ENCODE assay signal across 8 cellular contexts in genomic region chr1:86773331-86774288, GRCh38.
A peak's percentile ranks its signal among the peaks of the same experiment; 100 is the strongest.
DNase-seq lines count a peak whose midpoint lies in the region; TF ChIP-seq lines count a peak whose summit lies in the region.

No MANE protein-coding gene starts in this region.

- H3F3A ChIP-seq in Loucy (ENCODE audit: low read depth), result no peaks in the 10 kb centered on the region

- no peak for TF ChIP-seq CTCF in Loucy (conservative IDR thresholded peaks at IDR 0.05; ENCODE audit: low read length)

- H3K9me2 ChIP-seq in Loucy (replicated peaks; ENCODE audit: low read depth, low read length), result no peaks in the 10 kb centered on the region

- intact Hi-C loops in activated CD4-positive, alpha-beta memory T cell treated with anti-CD3 and anti-CD28 coated beads for 36 hours (cut with micrococcal nuclease), result loop anchor here (1.0 to 2.0 kb wide), 3 partner anchors 23 to 305 kb away; partner anchors contain the start of gene SH3GLB1
- intact Hi-C loops in activated T-helper 1 cell treated with anti-CD3 and anti-CD28 coated beads, Interleukin-12 subunit alpha, Interleukin-12 subunit beta, Interleukin-2, Interleukin-4 antibody, amounts not matched to agents 30 ng/mL and 10 ng/mL and 1 ng/mL, durations not matched to agents 14 hours and 24 hours and 36 hours (cut with micrococcal nuclease), result loop anchor here (1.0 kb wide), 1 partner anchor 69 kb away; the partner anchor contains the start of gene SH3GLB1

- H3K79me2 ChIP-seq in Loucy (ENCODE audit: insufficient read depth, low read length), result no peaks in the 10 kb centered on the region

- H3K36me3 Mint-ChIP-seq in activated CD4-positive, alpha-beta memory T cell treated with anti-CD3 and anti-CD28 coated beads for 36 hours, result no peaks in the 10 kb centered on the region
- no peaks in the 10 kb centered on the region for H3K36me3 Mint-ChIP-seq in activated CD4-positive, alpha-beta memory T cell treated with anti-CD3 and anti-CD28 coated beads, Interleukin-2, amount 10 ng/mL, durations not matched to agents 7 days and 5 days (ENCODE audit: low read depth)
- no peaks in the 10 kb centered on the region for H3K36me3 Mint-ChIP-seq in activated T-helper 1 cell treated with anti-CD3 and anti-CD28 coated beads, Interleukin-12 subunit alpha, Interleukin-12 subunit beta, Interleukin-2, Interleukin-4 antibody, amounts not matched to agents 30 ng/mL and 10 ng/mL and 1 ng/mL, durations not matched to agents 14 hours and 24 hours and 36 hours (ENCODE audit: low read depth)

- no peaks in the 10 kb centered on the region for H4K20me1 ChIP-seq in Loucy (ENCODE audit: insufficient read depth, low read length, poor library complexity, severe bottlenecking)

- H2AFZ ChIP-seq in Loucy (ENCODE audit: low read length), result peak overlapping the region; percentile 78

- peak overlapping the region; percentile 14 for H3K4me3 Mint-ChIP-seq in activated CD4-positive, alpha-beta memory T cell treated with anti-CD3 and anti-CD28 coated beads for 36 hours
- H3K4me3 Mint-ChIP-seq in activated CD4-positive, alpha-beta memory T cell treated with anti-CD3 and anti-CD28 coated beads, Interleukin-2, amount 10 ng/mL, durations not matched to agents 7 days and 5 days, result no peak overlapping the region
- H3K4me3 Mint-ChIP-seq in activated T-helper 1 cell treated with anti-CD3 and anti-CD28 coated beads, Interleukin-12 subunit alpha, Interleukin-12 subunit beta, Interleukin-2, Interleukin-4 antibody, amounts not matched to agents 30 ng/mL and 10 ng/mL and 1 ng/mL, durations not matched to agents 14 hours and 24 hours and 36 hours, result no peak overlapping the region

- peak overlapping the region; percentile 68 for H3K4me2 ChIP-seq in Loucy (ENCODE audit: low read depth, low read length, poor library complexity, severe bottlenecking)
- H3K4me2 ChIP-seq in skeletal muscle satellite cell (ENCODE audit: low read length), result peak overlapping the region; percentile 78

- CTCF ChIA-PET in activated CD4-positive, alpha-beta memory T cell treated with anti-CD3 and anti-CD28 coated beads for 36 hours (lab: Charles Lee), result no interaction called here
- CTCF ChIA-PET in activated CD4-positive, alpha-beta memory T cell treated with anti-CD3 and anti-CD28 coated beads, Interleukin-2, amount 10 ng/mL, durations not matched to agents 7 days and 5 days (lab: Charles Lee), result no interaction called here

- POLR2A ChIA-PET in activated CD4-positive, alpha-beta memory T cell treated with anti-CD3 and anti-CD28 coated beads for 36 hours (lab: Charles Lee), result no interaction called here
- POLR2A ChIA-PET in activated CD4-positive, alpha-beta memory T cell treated with anti-CD3 and anti-CD28 coated beads, Interleukin-2, amount 10 ng/mL, durations not matched to agents 7 days and 5 days (lab: Charles Lee), result no interaction called here

- peak overlapping the region; percentile 18 for H3K27ac Mint-ChIP-seq in activated CD4-positive, alpha-beta memory T cell treated with anti-CD3 and anti-CD28 coated beads for 36 hours
- H3K27ac Mint-ChIP-seq in activated CD4-positive, alpha-beta memory T cell treated with anti-CD3 and anti-CD28 coated beads, Interleukin-2, amount 10 ng/mL, durations not matched to agents 7 days and 5 days, result no peak overlapping the region
- H3K27ac Mint-ChIP-seq in activated T-helper 1 cell treated with anti-CD3 and anti-CD28 coated beads, Interleukin-12 subunit alpha, Interleukin-12 subunit beta, Interleukin-2, Interleukin-4 antibody, amounts not matched to agents 30 ng/mL and 10 ng/mL and 1 ng/mL, durations not matched to agents 14 hours and 24 hours and 36 hours, result no peak overlapping the region

- peaks cover 15% of the 10 kb centered on the region for H3K4me1 Mint-ChIP-seq in activated CD4-positive, alpha-beta memory T cell treated with anti-CD3 and anti-CD28 coated beads for 36 hours (ENCODE audit: low read depth)
- peaks cover 10% of the 10 kb centered on the region for H3K4me1 Mint-ChIP-seq in activated CD4-positive, alpha-beta memory T cell treated with anti-CD3 and anti-CD28 coated beads, Interleukin-2, amount 10 ng/mL, durations not matched to agents 7 days and 5 days
- H3K4me1 Mint-ChIP-seq in activated T-helper 1 cell treated with anti-CD3 and anti-CD28 coated beads, Interleukin-12 subunit alpha, Interleukin-12 subunit beta, Interleukin-2, Interleukin-4 antibody, amounts not matched to agents 30 ng/mL and 10 ng/mL and 1 ng/mL, durations not matched to agents 14 hours and 24 hours and 36 hours (ENCODE audit: low read depth), result peaks cover 21% of the 10 kb centered on the region

- H3K27me3 Mint-ChIP-seq in activated CD4-positive, alpha-beta memory T cell treated with anti-CD3 and anti-CD28 coated beads for 36 hours, result peaks cover 2% of the 10 kb centered on the region
- no peaks in the 10 kb centered on the region for H3K27me3 Mint-ChIP-seq in activated CD4-positive, alpha-beta memory T cell treated with anti-CD3 and anti-CD28 coated beads, Interleukin-2, amount 10 ng/mL, durations not matched to agents 7 days and 5 days
- peaks cover 1% of the 10 kb centered on the region for H3K27me3 Mint-ChIP-seq in activated T-helper 1 cell treated with anti-CD3 and anti-CD28 coated beads, Interleukin-12 subunit alpha, Interleukin-12 subunit beta, Interleukin-2, Interleukin-4 antibody, amounts not matched to agents 30 ng/mL and 10 ng/mL and 1 ng/mL, durations not matched to agents 14 hours and 24 hours and 36 hours (ENCODE audit: insufficient read depth)

- H3K36me3 ChIP-seq in Loucy (ENCODE audit: insufficient read depth, low read length) (no peaks in the 10 kb centered on the region), skeletal muscle satellite cell (ENCODE audit: insufficient read depth, low read length) (no peaks in the 10 kb centered on the region)

- H3K4me1 ChIP-seq in Loucy (ENCODE audit: insufficient read depth, low read length, poor library complexity, severe bottlenecking) (peaks cover 14% of the 10 kb centered on the region), skeletal muscle satellite cell (ENCODE audit: control insufficient read depth, insufficient read depth, low read length) (peaks cover 45% of the 10 kb centered on the region)

- no peaks in the 10 kb centered on the region for H3K9me3 Mint-ChIP-seq in activated CD4-positive, alpha-beta memory T cell treated with anti-CD3 and anti-CD28 coated beads for 36 hours
- no peaks in the 10 kb centered on the region for H3K9me3 Mint-ChIP-seq in activated CD4-positive, alpha-beta memory T cell treated with anti-CD3 and anti-CD28 coated beads, Interleukin-2, amount 10 ng/mL, durations not matched to agents 7 days and 5 days
- no peaks in the 10 kb centered on the region for H3K9me3 Mint-ChIP-seq in activated T-helper 1 cell treated with anti-CD3 and anti-CD28 coated beads, Interleukin-12 subunit alpha, Interleukin-12 subunit beta, Interleukin-2, Interleukin-4 antibody, amounts not matched to agents 30 ng/mL and 10 ng/mL and 1 ng/mL, durations not matched to agents 14 hours and 24 hours and 36 hours

- H3K9me3 ChIP-seq in Loucy (ENCODE audit: insufficient read depth, low read depth, low read length) (no peaks in the 10 kb centered on the region), skeletal muscle satellite cell (replicated peaks; ENCODE audit: low read length) (no peaks in the 10 kb centered on the region)

- H3K27me3 ChIP-seq in Loucy (ENCODE audit: insufficient read depth, low read length, poor library complexity, severe bottlenecking) (no peaks in the 10 kb centered on the region), skeletal muscle satellite cell (ENCODE audit: control insufficient read depth, insufficient read depth, low read length) (no peaks in the 10 kb centered on the region)

- H3K4me3 ChIP-seq in Loucy (ENCODE audit: low read length, poor library complexity, severe bottlenecking), result peak overlapping the region; percentile 44
- H3K4me3 ChIP-seq in skeletal muscle satellite cell (ENCODE audit: low read length), result peak overlapping the region; percentile 57

- DNase-seq in activated CD4-positive, alpha-beta memory T cell treated with anti-CD3 and anti-CD28 coated beads for 36 hours, result no peak
- no peak for DNase-seq in activated CD4-positive, alpha-beta memory T cell treated with anti-CD3 and anti-CD28 coated beads, Interleukin-2, amount 10 ng/mL, durations not matched to agents 7 days and 5 days
- peak; percentile 20 for DNase-seq in dermis blood vessel endothelial cell
- DNase-seq in NCI-H446 treated with DMSO at 0.1 percent for 48 hours (lab: John Stamatoyannopoulos, UW), result no peak
- DNase-seq in inferior parietal cortex (ENCODE audit: extremely low spot score), result no peak
- DNase-seq in activated T-helper 1 cell treated with anti-CD3 and anti-CD28 coated beads, Interleukin-12 subunit alpha, Interleukin-12 subunit beta, Interleukin-2, Interleukin-4 antibody, amounts not matched to agents 30 ng/mL and 10 ng/mL and 1 ng/mL, durations not matched to agents 14 hours and 24 hours and 36 hours (ENCODE audit: low spot score), result no peak

- H3K9ac ChIP-seq in Loucy (ENCODE audit: low read depth, low read length, poor library complexity, severe bottlenecking) (peak overlapping the region; percentile 15), skeletal muscle satellite cell (ENCODE audit: low read depth, low read length) (peak overlapping the region; percentile 76)
